In the genomic region with DNA sequence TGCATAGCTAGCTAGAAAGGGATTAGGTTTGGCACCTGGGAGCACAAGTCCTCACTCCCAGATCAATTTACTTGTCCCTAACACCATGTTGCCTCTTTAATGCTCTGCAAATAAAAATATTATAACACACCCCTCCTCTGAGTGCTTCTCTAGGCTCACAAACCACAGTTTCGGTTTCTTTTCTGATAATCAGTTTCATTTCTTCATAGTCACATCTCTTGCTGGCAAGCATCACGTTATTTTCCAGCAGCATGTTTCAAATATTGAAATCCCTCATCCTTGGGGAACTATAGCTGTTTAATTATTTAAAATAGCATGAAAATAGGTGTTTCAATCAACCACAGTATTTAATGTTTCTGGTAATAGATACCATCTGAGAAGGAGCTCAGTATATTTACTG, we compare ENCODE assay signal across 8 cellular contexts. TPM values are rescaled to one million over a fixed set of nuclear protein-coding genes. Genes with fewer than 3 reads are reported as not detected.
DNase-seq lines count a peak whose midpoint lies in the region; ATAC-seq and TF ChIP-seq lines count a peak whose summit lies in the region.

No MANE protein-coding gene starts in this region.

- H3K27ac ChIP-seq in heart right ventricle, result peak overlapping the region in 7 of 10 donors; percentile 29 to 77 (median 50)
- peak overlapping the region in 1 of 2 donors; percentile 26 for H3K27ac ChIP-seq in right atrium auricular region
- peak overlapping the region; percentile 63 for H3K27ac ChIP-seq in OCI-LY3 (ENCODE audit: low read length)
- H3K27ac ChIP-seq in endodermal cell (ENCODE audit: low read depth, low read length), result no peak overlapping the region

- H3K27me3 ChIP-seq in heart right ventricle (no peaks in the 10 kb centered on the region), right atrium auricular region (no peaks in the 10 kb centered on the region), OCI-LY3 (ENCODE audit: low read depth, low read length) (peaks cover 24% of the 10 kb centered on the region; the same call in 1 of the 2 replicates), endodermal cell (ENCODE audit: control insufficient read depth, insufficient read depth, low read length, poor library complexity, severe bottlenecking) (no peaks in the 10 kb centered on the region)

- H3K4me1 ChIP-seq in heart right ventricle, result peaks cover 0 to 61% (median 13%) of the 10 kb centered on the region in 9 donors
- H3K4me1 ChIP-seq in right atrium auricular region, result peaks cover 0 to under 1% of the 10 kb centered on the region in 2 donors
- peaks cover 54% of the 10 kb centered on the region for H3K4me1 ChIP-seq in OCI-LY3 (ENCODE audit: low read length)
- H3K4me1 ChIP-seq in endodermal cell (ENCODE audit: control insufficient read depth, insufficient read depth, low read length), result no peaks in the 10 kb centered on the region

- no TSS peak for BruUV-seq in Calu3 (replicated peaks; lab: Mats Ljungman, UMichigan)

- H3K9ac ChIP-seq in OCI-LY3 (ENCODE audit: low read length) (peak overlapping the region; percentile 21; the same call in 1 of the 2 replicates), endodermal cell (ENCODE audit: extremely low read depth, low read length, poor library complexity, severe bottlenecking) (no peak overlapping the region)

- H3K27me3 Mint-ChIP-seq in endodermal cell (ENCODE audit: insufficient read depth), result no peaks in the 10 kb centered on the region
- no peaks in the 10 kb centered on the region for H3K27me3 Mint-ChIP-seq in Calu3 (ENCODE audit: unreplicated experiment)
- no peaks in the 10 kb centered on the region for H3K27me3 Mint-ChIP-seq in WTC11 (ENCODE audit: low read depth)

- intact Hi-C loops in heart right ventricle (cut with DNase I), result no loop called here
- intact Hi-C loops in Calu3 (cut with micrococcal nuclease; ENCODE audit: unreplicated experiment), result loop anchor here (10.0 kb wide), 1 partner anchor 1797 kb away; no protein-coding TSS in a partner anchor

- no peak overlapping the region for H2AFZ ChIP-seq in OCI-LY3 (ENCODE audit: low read depth, low read length)

- no peak for DNase-seq in heart right ventricle
- DNase-seq in right atrium auricular region (ENCODE audit: low spot score), result no peak
- peak; percentile 23 for DNase-seq in iris pigment epithelial cell (ENCODE audit: low read depth)
- no peak for DNase-seq in endodermal cell
- no peak for DNase-seq in Calu3
- DNase-seq in WTC11 (ENCODE audit: low spot score), result no peak

- H3K9me3 ChIP-seq in heart right ventricle, result no peaks in the 10 kb centered on the region
- H3K9me3 ChIP-seq in right atrium auricular region, result no peaks in the 10 kb centered on the region
- no peaks in the 10 kb centered on the region for H3K9me3 ChIP-seq in OCI-LY3 (ENCODE audit: insufficient read depth, low read length)
- H3K9me3 ChIP-seq in endodermal cell (ENCODE audit: control insufficient read depth, low read length), result no peaks in the 10 kb centered on the region

- H3K36me3 Mint-ChIP-seq in endodermal cell (ENCODE audit: low read depth) (no peaks in the 10 kb centered on the region), Calu3 (ENCODE audit: insufficient read depth, unreplicated experiment) (no peaks in the 10 kb centered on the region), WTC11 (no peaks in the 10 kb centered on the region)

- no peaks in the 10 kb centered on the region for H4K20me1 ChIP-seq in OCI-LY3 (ENCODE audit: insufficient read depth, low read length)

- POLR2A ChIA-PET in WTC11 (lab: Charles Lee), result no interaction called here

- H3K4me2 ChIP-seq in OCI-LY3 (ENCODE audit: low read length), result peak overlapping the region; percentile 73

- 24 to 30% methylated on average over 2 of the region's 2 CpGs for WGBS in heart right ventricle, 2 donors
- WGBS in endodermal cell (ENCODE audit: insufficient coverage in 1 of 2, insufficient read length in 1 of 2), 2 experiments, result 95% methylated on average over 2 of the region's 2 CpGs; no CpG with 5 or more reads in 1 of the 2 experiments

- TF ChIP-seq CTCF in heart right ventricle (IDR thresholded peaks at IDR 0.05) (no peak), right atrium auricular region (IDR thresholded peaks at IDR 0.05) (no peak), OCI-LY3 (IDR thresholded peaks at IDR 0.05; ENCODE audit: low read depth, low read length) (no peak), endodermal cell (conservative IDR thresholded peaks at IDR 0.05) (no peak), Calu3 (IDR thresholded peaks at IDR 0.05; ENCODE audit: unreplicated experiment) (no peak), WTC11 (IDR thresholded peaks at IDR 0.05) (no peak)

- CTCF ChIA-PET in Calu3 (lab: Charles Lee), result interaction anchor here (0.7 to 0.8 kb wide), 3 partner anchors 17 to 678 kb away, joined by 3 to 4 read pairs (median 3); no protein-coding TSS in a partner anchor
- CTCF ChIA-PET in WTC11 (lab: Charles Lee), result no interaction called here

- H3K27ac Mint-ChIP-seq in endodermal cell (no peak overlapping the region), Calu3 (ENCODE audit: unreplicated experiment) (no peak overlapping the region), WTC11 (no peak overlapping the region)

- H3K4me1 Mint-ChIP-seq in endodermal cell, result no peaks in the 10 kb centered on the region
- peaks cover 15% of the 10 kb centered on the region for H3K4me1 Mint-ChIP-seq in Calu3 (ENCODE audit: low read depth, unreplicated experiment)
- no peaks in the 10 kb centered on the region for H3K4me1 Mint-ChIP-seq in WTC11

- peak in 6 of 8 donors; percentile 35 to 60 (median 50) for ATAC-seq in heart right ventricle
- peak; percentile 64 for ATAC-seq in HG02943 (IDR thresholded peaks at IDR 0.05; ENCODE audit: low read depth, unreplicated experiment)
- no peak for ATAC-seq in WTC11

- H3K9me3 Mint-ChIP-seq in endodermal cell (no peaks in the 10 kb centered on the region), Calu3 (ENCODE audit: low read depth, unreplicated experiment) (no peaks in the 10 kb centered on the region), WTC11 (no peaks in the 10 kb centered on the region)

- H3K4me3 Mint-ChIP-seq in endodermal cell, result no peak overlapping the region
- no peak overlapping the region for H3K4me3 Mint-ChIP-seq in Calu3 (ENCODE audit: low read depth, unreplicated experiment)
- no peak overlapping the region for H3K4me3 Mint-ChIP-seq in WTC11

- H3K36me3 ChIP-seq in heart right ventricle (no peaks in the 10 kb centered on the region), right atrium auricular region (no peaks in the 10 kb centered on the region), OCI-LY3 (replicated peaks; ENCODE audit: low read depth, low read length) (no peaks in the 10 kb centered on the region), endodermal cell (ENCODE audit: control insufficient read depth, insufficient read depth, low read length) (no peaks in the 10 kb centered on the region)

- H3K4me3 ChIP-seq in heart right ventricle (peak overlapping the region in 5 of 10 donors; percentile 5 to 31 (median 17)), right atrium auricular region (peak overlapping the region in 1 of 2 donors; percentile 20), OCI-LY3 (ENCODE audit: low read length) (peak overlapping the region; percentile 59), endodermal cell (ENCODE audit: low read length) (no peak overlapping the region)

- H3K79me2 ChIP-seq in OCI-LY3 (ENCODE audit: low read length), result no peaks in the 10 kb centered on the region

TF ChIP-seq in WTC11, 78 proteins besides CTCF, POLR2A, EP300 and RAD21:
- TF ChIP-seq TCF7 (CRISPR knock-in tag; IDR thresholded peaks at IDR 0.05; ENCODE audit: low read depth) (no peak), ELF4 (CRISPR knock-in tag; IDR thresholded peaks at IDR 0.05; ENCODE audit: low read depth) (no peak), ZNF396 (CRISPR knock-in tag; IDR thresholded peaks at IDR 0.05; ENCODE audit: borderline replicate concordance) (no peak), JUN (CRISPR knock-in tag; IDR thresholded peaks at IDR 0.05) (no peak), ZNF263 (CRISPR knock-in tag; IDR thresholded peaks at IDR 0.05; ENCODE audit: low read depth) (no peak), RELA (CRISPR knock-in tag; IDR thresholded peaks at IDR 0.05; ENCODE audit: borderline replicate concordance) (no peak), TEAD4 (CRISPR knock-in tag; IDR thresholded peaks at IDR 0.05) (no peak), MXD4 (CRISPR knock-in tag; IDR thresholded peaks at IDR 0.05; ENCODE audit: borderline replicate concordance) (no peak), NR3C1 (CRISPR knock-in tag; conservative IDR thresholded peaks at IDR 0.05; ENCODE audit: low read depth) (no peak), ZBTB21 (CRISPR knock-in tag; IDR thresholded peaks at IDR 0.05; ENCODE audit: borderline replicate concordance) (no peak), IRF2 (CRISPR knock-in tag; IDR thresholded peaks at IDR 0.05; ENCODE audit: borderline replicate concordance, low read depth) (no peak), NFE2L1 (CRISPR knock-in tag; IDR thresholded peaks at IDR 0.05) (no peak), NR1H2 (CRISPR knock-in tag; IDR thresholded peaks at IDR 0.05) (no peak), EMX1 (CRISPR knock-in tag; IDR thresholded peaks at IDR 0.05) (no peak), MYBL2 (CRISPR knock-in tag; IDR thresholded peaks at IDR 0.05) (no peak)
- TF ChIP-seq, protein P1, sequence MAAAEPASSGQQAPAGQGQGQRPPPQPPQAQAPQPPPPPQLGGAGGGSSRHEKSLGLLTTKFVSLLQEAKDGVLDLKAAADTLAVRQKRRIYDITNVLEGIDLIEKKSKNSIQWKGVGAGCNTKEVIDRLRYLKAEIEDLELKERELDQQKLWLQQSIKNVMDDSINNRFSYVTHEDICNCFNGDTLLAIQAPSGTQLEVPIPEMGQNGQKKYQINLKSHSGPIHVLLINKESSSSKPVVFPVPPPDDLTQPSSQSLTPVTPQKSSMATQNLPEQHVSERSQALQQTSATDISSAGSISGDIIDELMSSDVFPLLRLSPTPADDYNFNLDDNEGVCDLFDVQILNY (CRISPR knock-in tag; IDR thresholded peaks at IDR 0.05), result no peak
- TF ChIP-seq, protein P2, sequence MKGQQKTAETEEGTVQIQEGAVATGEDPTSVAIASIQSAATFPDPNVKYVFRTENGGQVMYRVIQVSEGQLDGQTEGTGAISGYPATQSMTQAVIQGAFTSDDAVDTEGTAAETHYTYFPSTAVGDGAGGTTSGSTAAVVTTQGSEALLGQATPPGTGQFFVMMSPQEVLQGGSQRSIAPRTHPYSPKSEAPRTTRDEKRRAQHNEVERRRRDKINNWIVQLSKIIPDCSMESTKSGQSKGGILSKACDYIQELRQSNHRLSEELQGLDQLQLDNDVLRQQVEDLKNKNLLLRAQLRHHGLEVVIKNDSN (CRISPR knock-in tag; IDR thresholded peaks at IDR 0.05), result no peak

RNA-seq across cellular contexts. Expression of a gene that starts 13.9 kb away (rescaled TPM):
- total RNA-seq in heart right ventricle (10 to 100 TPM; 20.4 to 35.3 (median 33.4) TPM), right atrium auricular region (10 to 100 TPM; 27.8 to 34.0 TPM), endodermal cell (10 to 100 TPM; 61.8 to 72.5 TPM), Calu3 (2022) (66.1 and 68.3 TPM in 2 replicates), WTC11 (2021) (30.6 to 33.0 TPM (median 30.9 TPM) in 3 replicates)
- polyA plus RNA-seq in heart right ventricle, result 1 to 10 TPM; 6.3 to 7.5 TPM
- 42.4 TPM for polyA plus RNA-seq in endodermal cell (2013, experiment 1 of 2)
- 53.4 TPM for polyA plus RNA-seq in endodermal cell (2013, experiment 2 of 2)
